ENCODE assay signal across 17 cellular contexts in genomic region chr6:73024598-73024997, GRCh38.
DNase-seq lines count a peak whose midpoint lies in the region; ATAC-seq and TF ChIP-seq lines count a peak whose summit lies in the region.
"Had no signal": no experiment of that assay in that cellular context is flagged by ENCODE, and none has a peak within 500 bp of the region (broad histone marks: within the 10 kb centered on the region; RNA-seq: fewer than 3 reads in every experiment).

No MANE protein-coding gene starts in this region.

- ATAC-seq in omental fat pad (ENCODE audit: low FRiP score) (no peak), GM19397 (IDR thresholded peaks at IDR 0.05; ENCODE audit: unreplicated experiment) (no peak)

- TF ChIP-seq CTCF in omental fat pad (IDR thresholded peaks at IDR 0.05) (no peak), nephron progenitor cell (IDR thresholded peaks at IDR 0.05) (no peak)

- no peak overlapping the region for H3K27ac Mint-ChIP-seq in nephron progenitor cell

- DNase-seq in EL (peak; percentile 39), LHCN-M2 (ENCODE audit: low read depth) (peak; percentile 27), kidney tubule cell (ENCODE audit: low spot score) (peak; percentile 8), RPMI8226 (no peak), omental fat pad (ENCODE audit: low spot score) (no peak), nephron progenitor cell (no peak)
- DNase-seq: AML-193, Kasumi-1, NCI-H1092 treated with DMSO at 0.1 percent for 48 hours, NCI-H146, NCI-H2029 treated with DMSO at 0.1 percent for 48 hours, NCI-H226, NCI-H510A treated with DMSO at 0.1 percent for 48 hours, NCI-H748 treated with DMSO at 0.1 percent for 48 hours, SIG-M5, SK-N-SH had no signal

- no peaks in the 10 kb centered on the region for H3K36me3 Mint-ChIP-seq in nephron progenitor cell (ENCODE audit: low read depth)

- H3K4me1 Mint-ChIP-seq in nephron progenitor cell: peaks cover 20% of the 10 kb centered on the region

- peaks cover 4% of the 10 kb centered on the region for H3K27me3 Mint-ChIP-seq in nephron progenitor cell (ENCODE audit: low read depth, poor library complexity)

- H3K9me3 Mint-ChIP-seq in nephron progenitor cell: no peaks in the 10 kb centered on the region

- H3K4me3 Mint-ChIP-seq in nephron progenitor cell: no peak overlapping the region

Comparison
In these comparisons a context has a peak if more than half of its experiments do, and no peak if none do; other contexts are left out.
1. DNase-seq: peak in EL (single experiment), LHCN-M2 (single experiment) and kidney tubule cell (single experiment); none in RPMI8226 (single experiment), omental fat pad (single experiment) and nephron progenitor cell (single experiment).